In genomic region chr17:82022981-82023446, GRCh38 we compare ENCODE assay signal across 8 cellular contexts. TPM values are rescaled to one million over a fixed set of nuclear protein-coding genes. Genes with fewer than 3 reads are reported as not detected.
A peak's percentile ranks its signal among the peaks of the same experiment; 100 is the strongest.
DNase-seq lines count a peak whose midpoint lies in the region; ATAC-seq, FAIRE-seq and TF ChIP-seq lines count a peak whose summit lies in the region.

Gene LRRC45, plus strand, starts transcription at chr17:82023305. Its CDS starts 339 bp downstream, at chr17:82023644.

- ATAC-seq in GM19328 (IDR thresholded peaks at IDR 0.05; ENCODE audit: unreplicated experiment), result peak; percentile 82
- ATAC-seq in HG03469 (IDR thresholded peaks at IDR 0.05; ENCODE audit: unreplicated experiment), result peak; percentile 73

- H3K36me3 ChIP-seq in keratinocyte (ENCODE audit: control insufficient read depth in 2 of 2, extremely low read depth in 1 of 2, insufficient read depth in 2 of 2, low read length in 2 of 2), result peaks cover 0 to 3% of the 10 kb centered on the region in 2 experiments

- H3K9me1 ChIP-seq in keratinocyte (ENCODE audit: control insufficient read depth, extremely low read depth, insufficient read depth, low read length), result no peaks in the 10 kb centered on the region

- DNase-seq in Ammon's horn (ENCODE audit: low spot score) (peak; percentile 100), NCI-H526 (lab: John Stamatoyannopoulos, UW) (peak; percentile 99 to 100), choroid plexus epithelial cell (ENCODE audit: low read depth) (peak; percentile 100), keratinocyte (ENCODE audit: low read depth, low spot score) (peak; percentile 97)
- DNase-seq in activated CD4-positive, alpha-beta T cell treated with anti-CD3 and anti-CD28 coated beads for 4 hours, result peak; percentile 100
- peak; percentile 99 to 100 (median 100) for DNase-seq in stimulated activated CD4-positive, alpha-beta T cell treated with anti-CD3 and anti-CD28 coated beads, Interleukin-12 subunit alpha, Interleukin-12 subunit beta, amount 100 ng/mL, for 48 hours (ENCODE audit: low read depth in 2 of 3, low spot score in 1 of 3)

- dilution Hi-C loops in keratinocyte (cut with MboI; ENCODE audit: extremely low pct_ligation_motif_present, low sequenced_read_pairs), result no loop called here

- peaks cover 26% of the 10 kb centered on the region for H3K4me1 ChIP-seq in keratinocyte (ENCODE audit: control insufficient read depth, extremely low read depth, insufficient read depth, low read length)

- peak within 1 kb of the TSS; percentile 83 for H3K4me3 ChIP-seq in choroid plexus epithelial cell (ENCODE audit: low read depth, low read length)
- peak within 1 kb of the TSS; percentile 73 to 97 (median 85) for H3K4me3 ChIP-seq in keratinocyte (ENCODE audit: control insufficient read depth in 2 of 3, extremely low read depth in 1 of 3, insufficient read depth in 2 of 3, low read depth in 1 of 3, low read length in 3 of 3)

- H3K9me3 ChIP-seq in keratinocyte (ENCODE audit: control insufficient read depth, low read depth, low read length), result no peaks in the 10 kb centered on the region

- peak within 1 kb of the TSS; percentile 97 for H3K4me2 ChIP-seq in keratinocyte (ENCODE audit: control insufficient read depth, extremely low read depth, insufficient read depth, low read depth, low read length)

- H3K27me3 ChIP-seq in keratinocyte (ENCODE audit: control insufficient read depth, extremely low read depth, insufficient read depth, low read length), result no peaks in the 10 kb centered on the region

- H3K27ac ChIP-seq in keratinocyte (ENCODE audit: control insufficient read depth, insufficient read depth, low read length), result peak within 1 kb of the TSS; percentile 40

- peak; percentile 80 for FAIRE-seq in keratinocyte (lab: Jason Lieb, UNC)

- H2AFZ ChIP-seq in keratinocyte (ENCODE audit: control insufficient read depth, low read length), result peak within 1 kb of the TSS; percentile 78

- TF ChIP-seq CTCF in choroid plexus epithelial cell (conservative IDR thresholded peaks at IDR 0.05; ENCODE audit: low read depth, low read length) (no peak), keratinocyte (optimal IDR thresholded peaks at IDR 0.05 in 1 of 3, IDR thresholded peaks at IDR 0.05 in 1 of 3, conservative IDR thresholded peaks at IDR 0.05 in 1 of 3; ENCODE audit: extremely low read depth in 1 of 3, insufficient read depth in 2 of 3, low read length in 3 of 3) (no peak)

- peaks cover 6% of the 10 kb centered on the region for H4K20me1 ChIP-seq in keratinocyte (ENCODE audit: control insufficient read depth, extremely low read depth, insufficient read depth, low read length)

- H3K9ac ChIP-seq in keratinocyte (ENCODE audit: control insufficient read depth, extremely low read depth, insufficient read depth, low read length), result peak within 1 kb of the TSS; percentile 80

- H3K79me2 ChIP-seq in keratinocyte (ENCODE audit: control insufficient read depth, insufficient read depth, low read length), result peaks cover 5% of the 10 kb centered on the region

RNA-seq across cellular contexts. Expression of gene LRRC45, which starts in this region (rescaled TPM):
- 2.5 to 3.6 TPM (median 2.9 TPM) in 3 replicates for polyA plus RNA-seq in keratinocyte
- 1.1 TPM for polyA plus RNA-seq in keratinocyte (2011; ENCODE audit: low read depth)
- polyA plus RNA-seq in keratinocyte (2011; cell fraction: cytosol; rRNA removed), result 0.61 and 1.4 TPM in 2 replicates
- polyA plus RNA-seq in keratinocyte (2011; cell fraction: nucleus; rRNA removed), result 5.7 and 7.1 TPM in 2 replicates
- polyA plus RNA-seq in keratinocyte (2012; ENCODE audit: low replicate concordance), result 1.2 and 3.5 TPM in 2 replicates
- polyA minus RNA-seq in keratinocyte, result 1.5 to 2.5 TPM (median 2.3 TPM) in 3 replicates
- polyA minus RNA-seq in keratinocyte (2011; cell fraction: cytosol; rRNA and poly(A)+ RNA removed), result 3.1 TPM
- 1.5 and 3.7 TPM in 2 replicates for polyA minus RNA-seq in keratinocyte (2011; cell fraction: nucleus; rRNA and poly(A)+ RNA removed)

Comparison
In these comparisons a context has a peak if more than half of its experiments do, and no peak if none do; other contexts are left out.
1. Peak in every context shown above with its lines: DNase-seq, ATAC-seq, H3K4me3 ChIP-seq and H3K27ac ChIP-seq.